20 cellular contexts compared by ENCODE assay signal in the genomic region with DNA sequence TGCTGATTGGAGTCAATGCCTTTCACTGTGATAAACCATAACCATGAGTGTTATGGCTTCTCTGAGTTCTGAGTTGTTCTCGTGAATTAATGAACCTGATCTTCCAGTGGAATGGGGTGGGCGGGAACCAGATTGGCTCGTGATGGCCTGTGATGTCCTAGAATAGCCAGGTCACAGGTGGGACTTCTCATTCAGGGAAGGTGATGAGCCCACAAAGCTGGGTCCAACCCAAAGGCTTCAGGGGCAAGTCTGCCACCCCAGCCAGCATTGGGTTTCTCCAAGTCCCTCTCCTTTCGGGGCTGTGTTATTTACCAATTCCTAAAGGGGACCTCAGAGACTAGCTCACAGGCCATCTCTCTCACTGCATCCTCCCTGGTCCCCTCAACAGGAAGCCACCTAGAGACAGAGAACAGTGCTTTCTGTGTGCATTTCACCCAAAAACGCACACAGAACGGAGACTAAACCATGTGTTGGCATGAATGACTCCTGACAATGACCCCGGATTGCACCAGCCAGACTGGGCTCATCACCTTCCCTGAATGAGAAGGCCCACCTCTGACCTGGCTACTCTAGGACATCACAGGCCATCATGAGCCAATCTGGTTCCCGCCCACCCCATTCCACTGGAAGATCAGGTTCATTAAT.
DNase-seq lines count a peak whose midpoint lies in the region; ATAC-seq, FAIRE-seq and TF ChIP-seq lines count a peak whose summit lies in the region.
"Had no signal": no experiment of that assay in that cellular context is flagged by ENCODE, and none has a peak within 500 bp of the region (broad histone marks: within the 10 kb centered on the region; RNA-seq: fewer than 3 reads in every experiment).

No MANE protein-coding gene starts in this region.

- H3K23me2 ChIP-seq in H1 (ENCODE audit: low read depth, low read length), result no peaks in the 10 kb centered on the region; the same call in 1 of the 2 replicates

- no peak overlapping the region for H2AFZ ChIP-seq in H1 (ENCODE audit: low read length)

- no peak overlapping the region for H3K4ac ChIP-seq in H1 (replicated peaks; ENCODE audit: insufficient read length, low read depth, low read length)

- H2BK12ac ChIP-seq in H1 (ENCODE audit: low read depth, low read length), result no peak overlapping the region

- H3K9me3 Mint-ChIP-seq in CD4-positive, CD25-positive, alpha-beta regulatory T cell, result no peaks in the 10 kb centered on the region
- H3K9me3 Mint-ChIP-seq in IgD-negative memory B cell, result no peaks in the 10 kb centered on the region
- peaks cover 0 to 2% (median 0%) of the 10 kb centered on the region in 11 donors for H3K9me3 Mint-ChIP-seq in naive thymus-derived CD4-positive, alpha-beta T cell
- H3K9me3 Mint-ChIP-seq in activated CD8-positive, alpha-beta T cell treated with anti-CD3 and anti-CD28 coated beads for 36 hours, result no peaks in the 10 kb centered on the region
- H3K9me3 Mint-ChIP-seq: CD8-positive, alpha-beta T cell had no signal

- no peaks in the 10 kb centered on the region for H3K9me3 ChIP-seq in CD4-positive, CD25-positive, alpha-beta regulatory T cell (ENCODE audit: control insufficient read depth in 2 of 2, low read length in 2 of 2)
- H3K9me3 ChIP-seq in H1 (ENCODE audit: insufficient read depth in 2 of 2, low read depth in 1 of 2, low read length in 1 of 2), result no peaks in the 10 kb centered on the region
- no peaks in the 10 kb centered on the region for H3K9me3 ChIP-seq in naive thymus-derived CD4-positive, alpha-beta T cell (ENCODE audit: control insufficient read depth in 2 of 3, low read length in 3 of 3)
- H3K9me3 ChIP-seq: BLaER1 had no signal

- no peak overlapping the region for H3K18ac ChIP-seq in H1 (ENCODE audit: extremely low read depth, low read length)

- H3K4me3 Mint-ChIP-seq in CD4-positive, CD25-positive, alpha-beta regulatory T cell, result no peak overlapping the region
- no peak overlapping the region for H3K4me3 Mint-ChIP-seq in IgD-negative memory B cell
- peak overlapping the region in 1 of 10 donors; percentile 12 for H3K4me3 Mint-ChIP-seq in naive thymus-derived CD4-positive, alpha-beta T cell
- H3K4me3 Mint-ChIP-seq in activated CD8-positive, alpha-beta T cell treated with anti-CD3 and anti-CD28 coated beads for 36 hours, result no peak overlapping the region
- H3K4me3 Mint-ChIP-seq: CD8-positive, alpha-beta T cell had no signal

- no peak overlapping the region for H3K4me3 ChIP-seq in CD4-positive, CD25-positive, alpha-beta regulatory T cell (ENCODE audit: low read depth, low read length)
- no peak overlapping the region for H3K4me3 ChIP-seq in H1 (ENCODE audit: extremely low read depth in 1 of 4, insufficient read depth in 2 of 4, low read depth in 3 of 4, low read length in 4 of 4)
- H3K4me3 ChIP-seq in naive thymus-derived CD4-positive, alpha-beta T cell (ENCODE audit: low read length), result no peak overlapping the region
- H3K4me3 ChIP-seq: BLaER1 had no signal

- CTCF ChIA-PET in H1 (lab: Charles Lee; ENCODE audit: partially characterized antibody), result interaction anchor here (2.9 to 3.9 kb wide), 3 partner anchors 8 to 227 kb away, joined by 14 to 32 read pairs (median 26); no protein-coding TSS in a partner anchor
- CTCF ChIA-PET in naive thymus-derived CD4-positive, alpha-beta T cell (lab: Charles Lee), result interaction anchor here (0.6 kb wide), 1 partner anchor 225 kb away, joined by 3 read pairs; no protein-coding TSS in a partner anchor
- CTCF ChIA-PET in activated CD8-positive, alpha-beta T cell treated with anti-CD3 and anti-CD28 coated beads for 36 hours (lab: Charles Lee), result interaction anchor here (1.1 to 8.5 kb wide), 3 partner anchors 7 to 314 kb away, joined by 4 to 85 read pairs (median 18); no protein-coding TSS in a partner anchor

- no peak for TF ChIP-seq EP300 in H1 (IDR thresholded peaks at IDR 0.05; ENCODE audit: borderline replicate concordance in 1 of 2, low read depth in 2 of 2, low read length in 2 of 2)

- TF ChIP-seq CTCF in H1 (IDR thresholded peaks at IDR 0.05; ENCODE audit: control extremely low read depth in 1 of 3, insufficient read depth in 1 of 3, low read depth in 1 of 3, low read length in 3 of 3), result no peak
- no peak for TF ChIP-seq CTCF in activated CD8-positive, alpha-beta T cell treated with anti-CD3 and anti-CD28 coated beads for 36 hours (IDR thresholded peaks at IDR 0.05)

- no peaks in the 10 kb centered on the region for H3K79me2 ChIP-seq in H1 (ENCODE audit: control insufficient read depth in 1 of 2, insufficient read depth in 2 of 2, low read length in 2 of 2)

- H4K5ac ChIP-seq in H1 (ENCODE audit: insufficient read length, low read depth, low read length), result no peak overlapping the region

- H2BK20ac ChIP-seq in H1 (ENCODE audit: low read length), result no peak overlapping the region

- WGBS in H1 (ENCODE audit: extremely low coverage in 1 of 2, insufficient coverage in 1 of 2, insufficient read length in 1 of 2, insufficient replicate concordance in 2 of 2, low coverage in 1 of 2, low lambda C conversion rate in 2 of 2, missing lambda C conversion rate in 1 of 2), 2 experiments, result 91% methylated on average over 7 of the region's 8 CpGs; no CpG with 5 or more reads in 1 of the 2 experiments

- peaks cover 5 to 35% (median 27%) of the 10 kb centered on the region in 4 donors for H3K4me1 Mint-ChIP-seq in CD4-positive, CD25-positive, alpha-beta regulatory T cell
- H3K4me1 Mint-ChIP-seq in IgD-negative memory B cell, result peaks cover 18 to 27% (median 20%) of the 10 kb centered on the region in 3 donors
- H3K4me1 Mint-ChIP-seq in naive thymus-derived CD4-positive, alpha-beta T cell, result peaks cover 27 to 67% (median 54%) of the 10 kb centered on the region in 7 donors
- peaks cover 37% of the 10 kb centered on the region for H3K4me1 Mint-ChIP-seq in activated CD8-positive, alpha-beta T cell treated with anti-CD3 and anti-CD28 coated beads for 36 hours (ENCODE audit: low read depth)

- no peak overlapping the region for H3K56ac ChIP-seq in H1 (replicated peaks; ENCODE audit: insufficient read length, low read depth, low read length)

- H2BK15ac ChIP-seq in H1 (ENCODE audit: low read length), result no peak overlapping the region

- H3K36me3 ChIP-seq in CD4-positive, CD25-positive, alpha-beta regulatory T cell (ENCODE audit: control insufficient read depth, insufficient read depth, low read length), result no peaks in the 10 kb centered on the region
- H3K36me3 ChIP-seq in H1 (ENCODE audit: control insufficient read depth in 2 of 4, insufficient read depth in 4 of 4, low read length in 3 of 4), result no peaks in the 10 kb centered on the region
- no peaks in the 10 kb centered on the region for H3K36me3 ChIP-seq in naive thymus-derived CD4-positive, alpha-beta T cell (ENCODE audit: control insufficient read depth in 2 of 3, insufficient read depth in 3 of 3, low read length in 3 of 3)
- H3K36me3 ChIP-seq: BLaER1 had no signal

- H3K14ac ChIP-seq in H1 (ENCODE audit: insufficient read length), result no peak overlapping the region

- POLR2A ChIA-PET in H1 (lab: Charles Lee; ENCODE audit: partially characterized antibody), result no interaction called here
- POLR2A ChIA-PET in naive thymus-derived CD4-positive, alpha-beta T cell (lab: Charles Lee), result no interaction called here
- POLR2A ChIA-PET in activated CD8-positive, alpha-beta T cell treated with anti-CD3 and anti-CD28 coated beads for 36 hours (lab: Charles Lee), result interaction anchor here (0.6 to 2.5 kb wide), 5 partner anchors 50 to 215 kb away, joined by 3 to 9 read pairs (median 5); a partner anchor contains a TSS

- no peak overlapping the region for H2BK5ac ChIP-seq in H1 (ENCODE audit: low read depth, low read length)

- intact Hi-C loops in naive thymus-derived CD4-positive, alpha-beta T cell (cut with micrococcal nuclease), result no loop called here
- intact Hi-C loops in activated CD8-positive, alpha-beta T cell treated with anti-CD3 and anti-CD28 coated beads for 36 hours (cut with micrococcal nuclease), result no loop called here

- ATAC-seq in CD4-positive, CD25-positive, alpha-beta regulatory T cell (ENCODE audit: low read depth in 2 of 2), result no peak
- ATAC-seq in naive thymus-derived CD4-positive, alpha-beta T cell, result no peak
- no peak for ATAC-seq in activated CD8-positive, alpha-beta T cell treated with anti-CD3 and anti-CD28 coated beads for 36 hours
- ATAC-seq in GM19023 (IDR thresholded peaks at IDR 0.05; ENCODE audit: unreplicated experiment), result no peak
- ATAC-seq: CD8-positive, alpha-beta T cell; PC-3 had no signal

- no peak overlapping the region for H2AK5ac ChIP-seq in H1 (ENCODE audit: low read depth, low read length)

- no peak for TF ChIP-seq RAD21 in H1 (IDR thresholded peaks at IDR 0.05 in 1 of 2, conservative IDR thresholded peaks at IDR 0.05 in 1 of 2; ENCODE audit: low read depth in 2 of 2, low read length in 2 of 2)

- peak overlapping the region in 2 of 3 donors; percentile 51 to 60 for H3K27ac Mint-ChIP-seq in CD4-positive, CD25-positive, alpha-beta regulatory T cell
- H3K27ac Mint-ChIP-seq in IgD-negative memory B cell, result peak overlapping the region in 2 of 3 donors; percentile 23 to 74
- peak overlapping the region in 7 of 9 donors; percentile 17 to 81 (median 45) for H3K27ac Mint-ChIP-seq in naive thymus-derived CD4-positive, alpha-beta T cell
- no peak overlapping the region for H3K27ac Mint-ChIP-seq in activated CD8-positive, alpha-beta T cell treated with anti-CD3 and anti-CD28 coated beads for 36 hours
- H3K27ac Mint-ChIP-seq: CD8-positive, alpha-beta T cell had no signal

- no peak overlapping the region for H3K4me2 ChIP-seq in H1 (ENCODE audit: insufficient read depth in 1 of 2, low read depth in 2 of 2, low read length in 2 of 2)
- H3K4me2 ChIP-seq: BLaER1, KMS-11 had no signal

- H3K79me1 ChIP-seq in H1 (ENCODE audit: low read depth, low read length), result no peaks in the 10 kb centered on the region

- no peak overlapping the region for H3K27ac ChIP-seq in CD4-positive, CD25-positive, alpha-beta regulatory T cell (ENCODE audit: insufficient read depth, low read length, poor library complexity, severe bottlenecking)
- no peak overlapping the region for H3K27ac ChIP-seq in H1 (ENCODE audit: low read depth, low read length)
- H3K27ac ChIP-seq in naive thymus-derived CD4-positive, alpha-beta T cell (ENCODE audit: low read depth, low read length), result no peak overlapping the region
- H3K27ac ChIP-seq: BLaER1, KMS-11 had no signal

- no peaks in the 10 kb centered on the region for H4K20me1 ChIP-seq in H1 (replicated peaks in 1 of 2; ENCODE audit: control insufficient read depth in 1 of 2, insufficient read depth in 2 of 2, low read length in 2 of 2)
- H4K20me1 ChIP-seq: BLaER1 had no signal

- H4K91ac ChIP-seq in H1 (replicated peaks; ENCODE audit: insufficient read length, low read length), result no peak overlapping the region

- no peak overlapping the region for H4K8ac ChIP-seq in H1 (ENCODE audit: extremely low read depth, insufficient read depth, low read length)

- peaks cover 8% of the 10 kb centered on the region for H3K27me3 Mint-ChIP-seq in CD4-positive, CD25-positive, alpha-beta regulatory T cell
- no peaks in the 10 kb centered on the region for H3K27me3 Mint-ChIP-seq in IgD-negative memory B cell
- H3K27me3 Mint-ChIP-seq in naive thymus-derived CD4-positive, alpha-beta T cell, result peaks cover 0 to 11% (median 0%) of the 10 kb centered on the region in 5 donors
- H3K27me3 Mint-ChIP-seq in activated CD8-positive, alpha-beta T cell treated with anti-CD3 and anti-CD28 coated beads for 36 hours, result peaks cover 5% of the 10 kb centered on the region

- no peak overlapping the region for H3K23ac ChIP-seq in H1 (ENCODE audit: insufficient read length)

- H2BK120ac ChIP-seq in H1 (replicated peaks; ENCODE audit: low read depth, low read length), result no peak overlapping the region

- H3K4me1 ChIP-seq in CD4-positive, CD25-positive, alpha-beta regulatory T cell (ENCODE audit: control insufficient read depth, insufficient read depth, low read length, poor library complexity, severe bottlenecking), result peaks cover 8% of the 10 kb centered on the region
- H3K4me1 ChIP-seq in H1 (replicated peaks in 1 of 4; ENCODE audit: control insufficient read depth in 3 of 4, insufficient read depth in 4 of 4, low read length in 3 of 4), result peaks cover 0 to 5% (median 0%) of the 10 kb centered on the region in 4 experiments; a peak in 5 of 7 replicates
- peaks cover 0 to 30% of the 10 kb centered on the region in 2 donors for H3K4me1 ChIP-seq in naive thymus-derived CD4-positive, alpha-beta T cell (ENCODE audit: control insufficient read depth in 2 of 2, insufficient read depth in 2 of 2, low read length in 2 of 2)

- no peaks in the 10 kb centered on the region for H3K27me3 ChIP-seq in CD4-positive, CD25-positive, alpha-beta regulatory T cell (ENCODE audit: control insufficient read depth, insufficient read depth, low read length)
- no peaks in the 10 kb centered on the region for H3K27me3 ChIP-seq in H1 (replicated peaks in 1 of 4; ENCODE audit: control insufficient read depth in 3 of 4, extremely low read depth in 1 of 4, insufficient read depth in 3 of 4, low read length in 3 of 4)
- H3K27me3 ChIP-seq in naive thymus-derived CD4-positive, alpha-beta T cell (ENCODE audit: control insufficient read depth in 2 of 2, insufficient read depth in 2 of 2, low read length in 2 of 2), result no peaks in the 10 kb centered on the region
- H3K27me3 ChIP-seq: BLaER1 had no signal

- TF ChIP-seq POLR2A in H1 (IDR thresholded peaks at IDR 0.05; ENCODE audit: control extremely low read depth in 1 of 2, low read depth in 2 of 2, low read length in 2 of 2), result no peak

- no peak overlapping the region for H3K9ac ChIP-seq in H1 (replicated peaks in 1 of 4; ENCODE audit: extremely low read depth in 1 of 4, low read depth in 3 of 4, low read length in 3 of 4)
- H3K9ac ChIP-seq: BLaER1, KMS-11 had no signal

- no peak for DNase-seq in CD4-positive, CD25-positive, alpha-beta regulatory T cell
- DNase-seq in H1 (ENCODE audit: low read depth in 1 of 2, low spot score in 2 of 2) (no peak), NCI-H1694 treated with DMSO at 0.1 percent for 48 hours (lab: John Stamatoyannopoulos, UW) (no peak)
- no peak for DNase-seq in naive thymus-derived CD4-positive, alpha-beta T cell
- DNase-seq in activated CD8-positive, alpha-beta T cell treated with anti-CD3 and anti-CD28 coated beads for 36 hours, result no peak
- DNase-seq: Calu3; CD8-positive, alpha-beta T cell; DMS53; EL; NCI-H1417; NCI-H187 treated with DMSO at 0.1 percent for 48 hours; NCI-H2227 treated with DMSO at 0.1 percent for 48 hours; NCI-H510A treated with DMSO at 0.1 percent for 48 hours; PC-3; RPMI8226; SHP77 treated with DMSO at 0.1 percent for 48 hours had no signal

- peak; percentile 87 for FAIRE-seq in H1 (lab: Jason Lieb, UNC)

- H3K36me3 Mint-ChIP-seq in CD4-positive, CD25-positive, alpha-beta regulatory T cell, result no peaks in the 10 kb centered on the region
- H3K36me3 Mint-ChIP-seq in IgD-negative memory B cell, result no peaks in the 10 kb centered on the region
- peaks cover 0 to 8% (median 0%) of the 10 kb centered on the region in 5 donors for H3K36me3 Mint-ChIP-seq in naive thymus-derived CD4-positive, alpha-beta T cell
- H3K36me3 Mint-ChIP-seq in activated CD8-positive, alpha-beta T cell treated with anti-CD3 and anti-CD28 coated beads for 36 hours (ENCODE audit: low read depth), result peaks cover 2% of the 10 kb centered on the region
- H3K36me3 Mint-ChIP-seq: CD8-positive, alpha-beta T cell had no signal
